11 cellular contexts compared by ENCODE assay signal in the genomic region with DNA sequence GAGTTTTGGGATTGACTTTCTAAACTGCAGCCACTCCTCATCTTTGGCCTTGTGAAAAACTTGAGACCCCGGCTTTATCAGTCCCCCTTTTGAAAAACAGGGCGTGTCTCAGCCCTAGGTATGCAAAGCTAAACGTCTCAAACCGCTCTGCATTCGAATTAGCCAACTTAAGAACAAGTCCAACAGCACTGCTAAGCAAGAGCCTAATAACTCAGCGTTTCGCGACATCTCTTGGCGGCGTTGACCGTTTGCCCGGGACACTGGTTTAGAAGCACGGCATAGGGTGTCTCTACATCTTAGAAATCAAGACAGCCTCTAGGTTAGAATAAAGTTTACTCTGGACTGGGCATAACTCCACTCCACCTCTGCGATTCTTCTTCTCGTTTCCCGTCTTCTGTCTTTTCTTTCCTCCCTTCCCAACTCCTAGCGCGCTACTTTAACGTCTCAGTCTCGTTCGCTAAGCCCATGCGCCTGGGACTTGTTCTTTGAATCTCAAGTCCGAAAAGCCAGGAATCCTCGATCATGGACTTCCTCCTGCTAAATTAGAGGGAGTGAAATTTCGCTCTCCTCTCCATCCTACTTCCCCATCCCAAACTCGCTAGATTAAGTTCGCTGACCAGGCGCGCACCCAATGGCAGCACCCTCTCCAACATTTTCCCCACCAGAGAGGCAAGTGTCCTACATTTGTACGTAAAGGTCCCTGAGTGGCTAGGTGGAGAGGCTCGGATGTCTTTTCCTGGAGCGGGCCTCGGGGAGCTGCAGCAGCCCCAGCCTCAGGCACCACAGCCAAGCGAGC. TPM values are rescaled to one million over a fixed set of nuclear protein-coding genes. Genes with fewer than 3 reads are reported as not detected.
DNase-seq lines count a peak whose midpoint lies in the region; ATAC-seq and TF ChIP-seq lines count a peak whose summit lies in the region.
"Had no signal": no experiment of that assay in that cellular context is flagged by ENCODE, and none has a peak within 500 bp of the region (broad histone marks: within the 10 kb centered on the region; RNA-seq: fewer than 3 reads in every experiment).

No MANE protein-coding gene starts in this region.

- H3K9me3 Mint-ChIP-seq in activated T-cell treated with anti-CD3 and anti-CD28 coated beads, Interleukin-2, amount 50 U/mL, for 72 hours, result no peaks in the 10 kb centered on the region
- H3K9me3 Mint-ChIP-seq in activated T-cell treated with anti-CD3 and anti-CD28 coated beads, Interleukin-2, amount 50 U/mL, for 4 hours, result no peaks in the 10 kb centered on the region
- H3K9me3 Mint-ChIP-seq in T-helper 2 cell treated with Interferon-gamma antibody and Interleukin-4, amounts not matched to agents 5 μg/mL and 100 μg/mL, for 36 hours, result no peaks in the 10 kb centered on the region

- peak overlapping the region in 1 of 2 donors; percentile 54 for H3K9ac ChIP-seq in colonic mucosa (ENCODE audit: low read depth in 2 of 2, low read length in 2 of 2)
- H3K9ac ChIP-seq in mucosa of rectum (ENCODE audit: low read depth in 1 of 2, low read length in 2 of 2), result no peak overlapping the region

- H3K27me3 Mint-ChIP-seq in activated T-cell treated with anti-CD3 and anti-CD28 coated beads, Interleukin-2, amount 50 U/mL, for 72 hours (ENCODE audit: low read depth), result peaks cover 75% of the 10 kb centered on the region
- H3K27me3 Mint-ChIP-seq in activated T-cell treated with anti-CD3 and anti-CD28 coated beads, Interleukin-2, amount 50 U/mL, for 4 hours (ENCODE audit: low read depth), result peaks cover 82% of the 10 kb centered on the region
- peaks cover 86% of the 10 kb centered on the region for H3K27me3 Mint-ChIP-seq in T-helper 2 cell treated with Interferon-gamma antibody and Interleukin-4, amounts not matched to agents 5 μg/mL and 100 μg/mL, for 36 hours (ENCODE audit: low read depth)

- peak overlapping the region; percentile 70 to 82 for H3K4me3 Mint-ChIP-seq in activated T-cell treated with anti-CD3 and anti-CD28 coated beads, Interleukin-2, amount 50 U/mL, for 72 hours
- no peak overlapping the region for H3K4me3 Mint-ChIP-seq in activated T-cell treated with anti-CD3 and anti-CD28 coated beads, Interleukin-2, amount 50 U/mL, for 4 hours
- no peak overlapping the region for H3K4me3 Mint-ChIP-seq in T-helper 2 cell treated with Interferon-gamma antibody and Interleukin-4, amounts not matched to agents 5 μg/mL and 100 μg/mL, for 36 hours

- no peak for ATAC-seq in activated T-cell treated with anti-CD3 and anti-CD28 coated beads, Interleukin-2, amount 50 U/mL, for 72 hours (replicated peaks in 1 of 2)
- no peak for ATAC-seq in activated T-cell treated with anti-CD3 and anti-CD28 coated beads, Interleukin-2, amount 50 U/mL, for 4 hours
- ATAC-seq in thoracic aorta (ENCODE audit: insufficient number of reproducible peaks, low FRiP score, low read depth) (no peak), HG02798 (IDR thresholded peaks at IDR 0.05; ENCODE audit: poor library complexity, unreplicated experiment) (no peak)

- peaks cover 0 to 1% of the 10 kb centered on the region in 2 donors for H3K36me3 Mint-ChIP-seq in activated T-cell treated with anti-CD3 and anti-CD28 coated beads, Interleukin-2, amount 50 U/mL, for 72 hours (ENCODE audit: insufficient read depth in 2 of 2)
- no peaks in the 10 kb centered on the region for H3K36me3 Mint-ChIP-seq in activated T-cell treated with anti-CD3 and anti-CD28 coated beads, Interleukin-2, amount 50 U/mL, for 4 hours (ENCODE audit: insufficient read depth)
- peaks cover 2% of the 10 kb centered on the region for H3K36me3 Mint-ChIP-seq in T-helper 2 cell treated with Interferon-gamma antibody and Interleukin-4, amounts not matched to agents 5 μg/mL and 100 μg/mL, for 36 hours (ENCODE audit: low read depth)

- H3K27ac Mint-ChIP-seq in activated T-cell treated with anti-CD3 and anti-CD28 coated beads, Interleukin-2, amount 50 U/mL, for 72 hours, result no peak overlapping the region
- no peak overlapping the region for H3K27ac Mint-ChIP-seq in T-helper 2 cell treated with Interferon-gamma antibody and Interleukin-4, amounts not matched to agents 5 μg/mL and 100 μg/mL, for 36 hours

- TF ChIP-seq CTCF in colonic mucosa (IDR thresholded peaks at IDR 0.05) (no peak), thoracic aorta (IDR thresholded peaks at IDR 0.05) (no peak)

- DNase-seq in activated T-cell treated with anti-CD3 and anti-CD28 coated beads, Interleukin-2, amount 50 U/mL, for 72 hours, result no peak
- DNase-seq in activated T-cell treated with anti-CD3 and anti-CD28 coated beads, Interleukin-2, amount 50 U/mL, for 4 hours, result no peak
- no peak for DNase-seq in colonic mucosa
- no peak for DNase-seq in thoracic aorta (ENCODE audit: low spot score)
- DNase-seq in T-helper 2 cell treated with Interferon-gamma antibody and Interleukin-4, amounts not matched to agents 5 μg/mL and 100 μg/mL, for 36 hours (ENCODE audit: low spot score), result no peak
- no peak for DNase-seq in pons (ENCODE audit: low spot score)
- DNase-seq: central memory CD4-positive, alpha-beta T cell; NCI-H2171 treated with DMSO at 0.1 percent for 48 hours had no signal

- no peaks in the 10 kb centered on the region for H3K36me3 ChIP-seq in colonic mucosa
- no peaks in the 10 kb centered on the region for H3K36me3 ChIP-seq in mucosa of rectum (ENCODE audit: control insufficient read depth in 2 of 2, insufficient read depth in 2 of 2, low read length in 2 of 2)
- no peaks in the 10 kb centered on the region for H3K36me3 ChIP-seq in thoracic aorta
- H3K36me3 ChIP-seq: BLaER1 treated with 17β-estradiol and CSF1 and Interleukin-3, amounts not matched to agents 10 nM and 100 nM had no signal

- H3K4me1 ChIP-seq in colonic mucosa (peaks cover 7% of the 10 kb centered on the region), mucosa of rectum (ENCODE audit: control insufficient read depth in 2 of 2, insufficient read depth in 2 of 2, low read length in 2 of 2) (peaks cover 8 to 13% of the 10 kb centered on the region in 2 donors), thoracic aorta (ENCODE audit: control insufficient read depth in 1 of 2, low read depth in 2 of 2) (peaks cover 6 to 15% of the 10 kb centered on the region in 2 donors)

- H3K27ac ChIP-seq in colonic mucosa, result no peak overlapping the region
- H3K27ac ChIP-seq in mucosa of rectum (ENCODE audit: low read depth in 2 of 2, low read length in 2 of 2), result no peak overlapping the region
- H3K27ac ChIP-seq in thoracic aorta, result no peak overlapping the region
- H3K27ac ChIP-seq: BLaER1 treated with 17β-estradiol and CSF1 and Interleukin-3, amounts not matched to agents 10 nM and 100 nM had no signal

- intact Hi-C loops in colonic mucosa (cut with DNase I), result loop anchor here (10.0 kb wide), 1 partner anchor 1171 kb away; no protein-coding TSS in a partner anchor

- H3K9me3 ChIP-seq in colonic mucosa (no peaks in the 10 kb centered on the region), mucosa of rectum (ENCODE audit: control insufficient read depth in 2 of 2, low read length in 2 of 2) (no peaks in the 10 kb centered on the region), thoracic aorta (no peaks in the 10 kb centered on the region)

- peaks cover 21% of the 10 kb centered on the region for H3K4me1 Mint-ChIP-seq in activated T-cell treated with anti-CD3 and anti-CD28 coated beads, Interleukin-2, amount 50 U/mL, for 72 hours (ENCODE audit: low read depth)
- peaks cover 8% of the 10 kb centered on the region for H3K4me1 Mint-ChIP-seq in activated T-cell treated with anti-CD3 and anti-CD28 coated beads, Interleukin-2, amount 50 U/mL, for 4 hours (ENCODE audit: low read depth)
- peaks cover 4% of the 10 kb centered on the region for H3K4me1 Mint-ChIP-seq in T-helper 2 cell treated with Interferon-gamma antibody and Interleukin-4, amounts not matched to agents 5 μg/mL and 100 μg/mL, for 36 hours (ENCODE audit: low read depth)

- H3K4me3 ChIP-seq in colonic mucosa (peak overlapping the region; percentile 47), mucosa of rectum (ENCODE audit: low read length in 2 of 2) (peak overlapping the region; percentile 62 to 72), thoracic aorta (peak overlapping the region; percentile 74)

- H3K27me3 ChIP-seq in colonic mucosa, result peaks cover 60% of the 10 kb centered on the region
- H3K27me3 ChIP-seq in mucosa of rectum (ENCODE audit: control insufficient read depth in 2 of 2, insufficient read depth in 2 of 2, low read length in 2 of 2), result peaks cover 55 to 62% of the 10 kb centered on the region in 2 donors
- H3K27me3 ChIP-seq in thoracic aorta (replicated peaks; ENCODE audit: insufficient read depth), result peaks cover 32% of the 10 kb centered on the region

RNA-seq across cellular contexts. Expression of a gene that starts 10.5 kb away (rescaled TPM):
- under 1 TPM; 0.35 to 0.36 TPM for total RNA-seq in activated T-cell treated with anti-CD3 and anti-CD28 coated beads, Interleukin-2, amount 50 U/mL, for 72 hours
- under 1 TPM in 1 of 3 donors, not detected in 2; 0.11 TPM for total RNA-seq in activated T-cell treated with anti-CD3 and anti-CD28 coated beads, Interleukin-2, amount 50 U/mL, for 4 hours
- total RNA-seq in colonic mucosa (under 1 TPM; 0.27 to 0.99 TPM), thoracic aorta (under 1 TPM in 1 of 2 donors, not detected in 1; 0.78 TPM)

Comparison
In these comparisons a context has a peak if more than half of its experiments do, and no peak if none do; other contexts are left out.
1. H3K4me3 Mint-ChIP-seq: peak in activated T-cell treated with anti-CD3 and anti-CD28 coated beads, Interleukin-2, amount 50 U/mL, for 72 hours (2 of 2); none in activated T-cell treated with anti-CD3 and anti-CD28 coated beads, Interleukin-2, amount 50 U/mL, for 4 hours (single experiment) and T-helper 2 cell treated with Interferon-gamma antibody and Interleukin-4, amounts not matched to agents 5 μg/mL and 100 μg/mL, for 36 hours (single experiment).
2. Peak in every context shown above with its lines, with median percentiles within 50 percentile points of each other: H3K4me3 ChIP-seq.